Comparison of ENCODE assay signal across 1 cellular context in the genomic region with DNA sequence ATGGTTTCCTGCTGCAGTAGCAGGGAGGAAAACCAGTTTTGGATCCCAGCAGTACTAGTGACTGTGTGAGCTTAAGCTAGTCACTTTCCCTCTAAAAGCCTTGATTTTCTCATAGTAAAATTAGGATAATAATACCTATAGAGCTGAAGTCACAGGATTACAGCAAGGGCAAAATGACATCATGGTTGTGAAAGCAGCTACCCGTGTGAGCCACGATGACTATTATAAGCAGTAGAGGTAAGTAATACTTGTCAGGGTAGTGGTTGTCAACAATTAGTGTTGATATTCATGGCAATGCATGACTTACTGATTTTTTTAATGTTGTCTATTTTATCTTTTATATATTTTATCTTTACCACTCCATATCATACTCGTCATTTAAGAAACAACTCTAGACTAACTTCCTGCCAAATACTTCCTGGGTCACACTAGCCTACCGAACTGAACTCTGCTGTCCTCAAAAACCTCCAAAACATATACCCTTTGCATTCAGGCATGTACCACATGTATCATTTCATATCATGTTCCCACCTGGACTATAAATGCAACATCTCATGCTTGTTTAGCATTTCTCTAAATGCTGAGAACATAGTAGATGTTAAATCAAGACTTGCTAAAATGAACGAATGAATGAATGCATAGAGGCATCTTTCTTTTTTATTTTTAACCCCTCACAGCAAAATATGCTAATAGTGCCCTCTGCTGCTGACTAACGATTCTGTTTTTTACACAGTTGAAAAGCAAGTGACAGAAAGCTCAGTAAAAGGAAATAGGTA.
TF ChIP-seq lines count a peak whose summit lies in the region.

No MANE protein-coding gene starts in this region.

TF ChIP-seq in H1, 55 proteins besides CTCF, POLR2A, EP300 and RAD21 (continued from another document):
- TF ChIP-seq, protein P1, sequence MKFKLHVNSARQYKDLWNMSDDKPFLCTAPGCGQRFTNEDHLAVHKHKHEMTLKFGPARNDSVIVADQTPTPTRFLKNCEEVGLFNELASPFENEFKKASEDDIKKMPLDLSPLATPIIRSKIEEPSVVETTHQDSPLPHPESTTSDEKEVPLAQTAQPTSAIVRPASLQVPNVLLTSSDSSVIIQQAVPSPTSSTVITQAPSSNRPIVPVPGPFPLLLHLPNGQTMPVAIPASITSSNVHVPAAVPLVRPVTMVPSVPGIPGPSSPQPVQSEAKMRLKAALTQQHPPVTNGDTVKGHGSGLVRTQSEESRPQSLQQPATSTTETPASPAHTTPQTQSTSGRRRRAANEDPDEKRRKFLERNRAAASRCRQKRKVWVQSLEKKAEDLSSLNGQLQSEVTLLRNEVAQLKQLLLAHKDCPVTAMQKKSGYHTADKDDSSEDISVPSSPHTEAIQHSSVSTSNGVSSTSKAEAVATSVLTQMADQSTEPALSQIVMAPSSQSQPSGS (IDR thresholded peaks at IDR 0.05; ENCODE audit: low read length) = no peak
- TF ChIP-seq HDAC2 (IDR thresholded peaks at IDR 0.05; ENCODE audit: borderline replicate concordance in 1 of 2, low read depth in 2 of 2, low read length in 2 of 2) = no peak
